8 cellular contexts compared by ENCODE assay signal in the genomic region with DNA sequence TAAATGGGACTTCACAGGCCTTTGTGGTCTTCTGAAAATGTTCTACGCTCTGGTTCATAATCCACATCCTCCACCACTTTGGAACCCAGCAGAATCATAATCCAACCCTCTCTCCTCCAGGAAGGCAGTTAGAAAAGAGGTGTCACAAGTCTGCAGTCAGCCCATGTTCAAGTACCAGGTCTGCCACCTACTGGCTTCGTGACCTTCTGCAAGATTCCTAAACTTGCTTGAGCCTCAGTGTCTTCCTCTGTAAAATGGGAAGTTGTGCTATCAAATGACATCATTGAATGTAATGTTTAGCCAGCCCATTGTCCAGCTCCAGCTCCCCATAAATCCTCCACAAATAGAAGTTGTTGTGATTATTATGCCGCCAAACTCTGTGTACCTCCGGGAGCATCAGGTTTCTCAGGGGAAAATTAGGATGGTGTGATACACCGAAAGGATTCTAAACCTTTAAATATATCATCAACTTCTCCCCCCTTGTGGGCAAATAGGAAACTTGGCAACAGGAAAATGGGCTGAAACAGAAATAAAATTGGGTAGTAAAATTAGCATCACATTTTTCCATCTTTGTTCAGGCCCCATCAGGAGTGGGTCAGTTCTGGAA.
DNase-seq lines count a peak whose midpoint lies in the region; ATAC-seq and TF ChIP-seq lines count a peak whose summit lies in the region.

No MANE protein-coding gene starts in this region.

- no peaks in the 10 kb centered on the region for H3K36me3 Mint-ChIP-seq in activated CD4-positive, alpha-beta memory T cell treated with anti-CD3 and anti-CD28 coated beads, Interleukin-2, amount 10 ng/mL, durations not matched to agents 7 days and 5 days (ENCODE audit: low read depth)

- H4K91ac ChIP-seq in IMR-90 (ENCODE audit: insufficient read depth, low read depth, low read length) = no peak overlapping the region

- H3K4me1 Mint-ChIP-seq in activated CD4-positive, alpha-beta memory T cell treated with anti-CD3 and anti-CD28 coated beads, Interleukin-2, amount 10 ng/mL, durations not matched to agents 7 days and 5 days = no peaks in the 10 kb centered on the region

- 0 out of 2 replicates have a peak overlapping the region, but pooled peaks have one; percentile 14 for H3K4ac ChIP-seq in IMR-90 (ENCODE audit: low read depth, low read length)

- H2AK5ac ChIP-seq in IMR-90 (ENCODE audit: low read depth, low read length) = no peak overlapping the region; the same call in 1 of the 2 replicates

- H3K4me1 ChIP-seq in IMR-90 (ENCODE audit: control insufficient read depth, insufficient read depth, low read length) = peaks cover 5% of the 10 kb centered on the region

- no peak overlapping the region for H3K56ac ChIP-seq in IMR-90 (ENCODE audit: extremely low read depth, insufficient read depth, low read length)

- no peak overlapping the region for H3K27ac ChIP-seq in IMR-90 (ENCODE audit: insufficient read depth, low read length)

- CTCF ChIA-PET in IMR-90 (lab: Yijun Ruan, JAX) = no interaction called here
- CTCF ChIA-PET in activated CD4-positive, alpha-beta memory T cell treated with anti-CD3 and anti-CD28 coated beads, Interleukin-2, amount 10 ng/mL, durations not matched to agents 7 days and 5 days (lab: Charles Lee) = no interaction called here

- H2BK5ac ChIP-seq in IMR-90 (ENCODE audit: low read depth, low read length, poor library complexity, severe bottlenecking) = no peak overlapping the region

- H3K36me3 ChIP-seq in IMR-90 (ENCODE audit: control insufficient read depth, insufficient read depth, low read length) = no peaks in the 10 kb centered on the region

- dilution Hi-C loops in IMR-90 (cut with HindIII; ENCODE audit: low sequenced_read_pairs, unreplicated experiment) = no loop called here

- H3K14ac ChIP-seq in IMR-90 (replicated peaks; ENCODE audit: low read depth, low read length) = no peak overlapping the region

- H2BK15ac ChIP-seq in IMR-90 (ENCODE audit: low read depth, low read length) = no peak overlapping the region

- H3K4me3 Mint-ChIP-seq in activated CD4-positive, alpha-beta memory T cell treated with anti-CD3 and anti-CD28 coated beads, Interleukin-2, amount 10 ng/mL, durations not matched to agents 7 days and 5 days = no peak overlapping the region

- TF ChIP-seq POLR2A in IMR-90 (IDR thresholded peaks at IDR 0.05; ENCODE audit: low read depth, low read length) = no peak

- H4K20me1 ChIP-seq in IMR-90 (ENCODE audit: insufficient read depth, low read length) = peaks cover 2% of the 10 kb centered on the region; the same call in 1 of the 2 replicates

- no peak overlapping the region for H4K5ac ChIP-seq in IMR-90 (ENCODE audit: low read depth, low read length)

- peak; percentile 68 for TF ChIP-seq RAD21 in IMR-90 (IDR thresholded peaks at IDR 0.05; ENCODE audit: low read length)

- H3K27me3 ChIP-seq in IMR-90 (ENCODE audit: control insufficient read depth, insufficient read depth, low read length) = no peaks in the 10 kb centered on the region

- no peaks in the 10 kb centered on the region for H3K79me1 ChIP-seq in IMR-90 (ENCODE audit: low read depth in 1 of 2, low read length in 2 of 2)

- H3K23ac ChIP-seq in IMR-90 (ENCODE audit: low read depth, low read length) = no peak overlapping the region

- H3K4me3 ChIP-seq in IMR-90 (ENCODE audit: insufficient read depth, low read depth, low read length) = no peak overlapping the region

- no peak overlapping the region for H3K18ac ChIP-seq in IMR-90 (ENCODE audit: low read depth, low read length)

- H3K9me1 ChIP-seq in IMR-90 (ENCODE audit: insufficient read depth, low read length) = peaks cover 2% of the 10 kb centered on the region

- peaks cover 9% of the 10 kb centered on the region for H3K27me3 Mint-ChIP-seq in activated CD4-positive, alpha-beta memory T cell treated with anti-CD3 and anti-CD28 coated beads, Interleukin-2, amount 10 ng/mL, durations not matched to agents 7 days and 5 days

- TF ChIP-seq CTCF in IMR-90 (conservative IDR thresholded peaks at IDR 0.05; ENCODE audit: low read depth, low read length) = peak; percentile 53

- no peak overlapping the region for H3K9ac ChIP-seq in IMR-90 (ENCODE audit: low read depth, low read length)

- peak; percentile 40; the same call in 1 of the 2 replicates for ATAC-seq in IMR-90 (ENCODE audit: low read depth)
- ATAC-seq in GM21515 (IDR thresholded peaks at IDR 0.05; ENCODE audit: unreplicated experiment) = no peak
- ATAC-seq in HG03159 (IDR thresholded peaks at IDR 0.05; ENCODE audit: unreplicated experiment) = no peak

- H3K4me2 ChIP-seq in IMR-90 (ENCODE audit: low read depth, low read length) = no peak overlapping the region

- BruUV-seq in IMR-90 (replicated peaks; lab: Mats Ljungman, UMichigan) = no TSS peak

- no peak overlapping the region for H2AFZ ChIP-seq in IMR-90 (replicated peaks; ENCODE audit: low read length, poor library complexity)

- H4K8ac ChIP-seq in IMR-90 (ENCODE audit: low read depth in 2 of 2, low read length in 2 of 2) = no peak overlapping the region

- DNase-seq in Daoy (ENCODE audit: low read depth) (peak; percentile 39), IMR-90 (peak; percentile 64), kidney glomerular epithelial cell (lab: John Stamatoyannopoulos, UW) (peak; percentile 11), T-helper 9 cell (no peak)
- peak; percentile 19 for DNase-seq in activated CD4-positive, alpha-beta memory T cell treated with anti-CD3 and anti-CD28 coated beads, Interleukin-2, amount 10 ng/mL, durations not matched to agents 7 days and 5 days
- no peak for DNase-seq in activated CD4-positive, CD25-positive, alpha-beta regulatory T cell treated with anti-CD3 and anti-CD28 coated beads, Interleukin-2, amount 50 U/mL, for 72 hours

- peaks cover 4% of the 10 kb centered on the region for H3K9me3 ChIP-seq in IMR-90 (ENCODE audit: control insufficient read depth, insufficient read depth, low read length)

- no peak overlapping the region for H2AK9ac ChIP-seq in IMR-90 (replicated peaks; ENCODE audit: low read depth, low read length, poor library complexity)

- POLR2A ChIA-PET in IMR-90 (lab: Charles Lee; ENCODE audit: unreplicated experiment) = no interaction called here
- POLR2A ChIA-PET in activated CD4-positive, alpha-beta memory T cell treated with anti-CD3 and anti-CD28 coated beads, Interleukin-2, amount 10 ng/mL, durations not matched to agents 7 days and 5 days (lab: Charles Lee) = no interaction called here

- H2BK20ac ChIP-seq in IMR-90 (ENCODE audit: low read depth, low read length) = peak overlapping the region; percentile 10; the same call in 1 of the 2 replicates

- H3K9me3 Mint-ChIP-seq in activated CD4-positive, alpha-beta memory T cell treated with anti-CD3 and anti-CD28 coated beads, Interleukin-2, amount 10 ng/mL, durations not matched to agents 7 days and 5 days = no peaks in the 10 kb centered on the region

- H3K27ac Mint-ChIP-seq in activated CD4-positive, alpha-beta memory T cell treated with anti-CD3 and anti-CD28 coated beads, Interleukin-2, amount 10 ng/mL, durations not matched to agents 7 days and 5 days = no peak overlapping the region

- in situ Hi-C loops in IMR-90 (cut with MboI; ENCODE audit: low sequenced_read_pairs) = no loop called here

- no peak overlapping the region for H2BK120ac ChIP-seq in IMR-90 (ENCODE audit: low read depth, low read length)

- intact Hi-C loops in IMR-90 (cut with micrococcal nuclease) = loop anchor here (1.0 to 10.0 kb wide), 2 partner anchors 165 to 396 kb away; no protein-coding TSS in a partner anchor

- 80% methylated on average over 1 of the region's 5 CpGs; no CpG with 5 or more reads in 1 of the 2 experiments for WGBS in IMR-90 (ENCODE audit: extremely low coverage in 2 of 2, insufficient read length in 1 of 2), 2 experiments

TF ChIP-seq in IMR-90, 13 proteins besides CTCF, POLR2A, EP300 and RAD21:
- TF ChIP-seq MAZ (IDR thresholded peaks at IDR 0.05; ENCODE audit: borderline replicate concordance, low read depth, low read length) = no peak
- no peak for TF ChIP-seq CEBPB (IDR thresholded peaks at IDR 0.05; ENCODE audit: low read depth, low read length)
- TF ChIP-seq SMC3 (IDR thresholded peaks at IDR 0.05; ENCODE audit: low read depth, low read length) = peak; percentile 57
- TF ChIP-seq BHLHE40 (IDR thresholded peaks at IDR 0.05; ENCODE audit: low read depth, low read length) = no peak
- TF ChIP-seq MXI1 (IDR thresholded peaks at IDR 0.05; ENCODE audit: borderline replicate concordance, low read depth, low read length) = no peak
- TF ChIP-seq FOS (IDR thresholded peaks at IDR 0.05; ENCODE audit: low read depth, low read length) = no peak
- no peak for TF ChIP-seq MAFK (IDR thresholded peaks at IDR 0.05; ENCODE audit: low read depth, low read length)

Comparison
In these comparisons a context has a peak if more than half of its experiments do, and no peak if none do; other contexts are left out.
1. DNase-seq: peak in Daoy (single experiment), IMR-90 (single experiment), activated CD4-positive, alpha-beta memory T cell treated with anti-CD3 and anti-CD28 coated beads, Interleukin-2, amount 10 ng/mL, durations not matched to agents 7 days and 5 days (single experiment) and kidney glomerular epithelial cell (single experiment); none in activated CD4-positive, CD25-positive, alpha-beta regulatory T cell treated with anti-CD3 and anti-CD28 coated beads, Interleukin-2, amount 50 U/mL, for 72 hours (single experiment) and T-helper 9 cell (single experiment).